8 cellular contexts compared by ENCODE assay signal in the genomic region with DNA sequence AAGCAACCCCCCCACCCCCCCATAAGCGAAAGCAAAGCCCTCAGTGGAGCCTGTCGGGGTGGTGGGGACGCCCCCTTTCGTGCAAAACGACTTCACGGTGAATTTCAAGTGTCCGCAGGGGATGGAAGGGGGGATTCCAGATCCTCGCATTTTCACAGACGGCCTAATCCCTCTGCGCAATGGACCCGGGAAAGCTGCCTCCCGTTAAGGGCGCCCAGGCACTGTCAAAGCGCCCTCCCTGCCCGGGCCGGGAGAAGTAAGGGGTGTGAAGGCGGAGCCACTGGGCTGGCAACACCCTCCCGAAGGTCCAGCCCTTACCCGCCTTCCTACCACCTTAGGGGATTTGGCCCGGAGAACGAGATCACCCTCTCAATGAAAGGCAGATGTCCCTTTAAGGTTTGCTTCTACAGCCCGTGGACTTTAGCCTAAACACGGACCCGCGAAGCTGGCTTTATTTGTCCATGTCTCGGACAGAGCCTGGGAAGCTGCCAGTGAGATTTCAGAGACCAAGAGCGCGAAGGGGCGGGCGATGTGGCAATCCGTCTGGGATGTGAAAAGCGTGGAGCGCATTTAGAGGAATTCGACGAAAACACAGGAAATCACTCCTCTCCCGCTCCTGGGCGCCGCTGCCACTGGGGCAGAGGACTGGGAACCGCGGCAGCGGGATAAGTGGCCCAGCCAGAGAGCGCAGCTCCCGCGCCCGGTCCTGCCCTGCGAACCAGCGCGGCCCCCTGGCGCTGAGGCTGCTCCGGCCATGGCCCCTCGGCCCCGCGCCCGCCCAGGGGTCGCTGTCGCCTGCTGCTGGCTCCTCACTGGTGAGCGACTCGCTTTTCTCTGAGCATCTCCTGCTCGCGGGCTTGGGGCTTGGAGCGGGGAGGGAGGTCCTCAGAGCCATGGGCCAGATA. TPM values are rescaled to one million over a fixed set of nuclear protein-coding genes. Genes with fewer than 3 reads are reported as not detected.
A peak's percentile ranks its signal among the peaks of the same experiment; 100 is the strongest.
DNase-seq lines count a peak whose midpoint lies in the region; ATAC-seq and TF ChIP-seq lines count a peak whose summit lies in the region.

A gene (plus strand): TSS at position 317 of the 905 bp plus-strand sequence. CDS start 438 bp downstream, at position 755.
A gene with protein sequence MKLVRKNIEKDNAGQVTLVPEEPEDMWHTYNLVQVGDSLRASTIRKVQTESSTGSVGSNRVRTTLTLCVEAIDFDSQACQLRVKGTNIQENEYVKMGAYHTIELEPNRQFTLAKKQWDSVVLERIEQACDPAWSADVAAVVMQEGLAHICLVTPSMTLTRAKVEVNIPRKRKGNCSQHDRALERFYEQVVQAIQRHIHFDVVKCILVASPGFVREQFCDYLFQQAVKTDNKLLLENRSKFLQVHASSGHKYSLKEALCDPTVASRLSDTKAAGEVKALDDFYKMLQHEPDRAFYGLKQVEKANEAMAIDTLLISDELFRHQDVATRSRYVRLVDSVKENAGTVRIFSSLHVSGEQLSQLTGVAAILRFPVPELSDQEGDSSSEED (plus strand): TSS at position 317 of the 905 bp plus-strand sequence. CDS start 12,479 bp downstream, outside the sequence.

- H3K36me3 ChIP-seq in BJ (ENCODE audit: control insufficient read depth, insufficient read depth, low read length) (no peaks in the 10 kb centered on the region), tibial nerve (no peaks in the 10 kb centered on the region)

- H3K4me3 Mint-ChIP-seq in neural crest cell: peak within 1 kb of the TSS; percentile 89

- H3K4me1 Mint-ChIP-seq in neural crest cell: peaks cover 18% of the 10 kb centered on the region

- TF ChIP-seq POLR2A in tibial nerve (IDR thresholded peaks at IDR 0.05): peak; percentile 21 to 47

- H3K9me3 ChIP-seq in tibial nerve: no peaks in the 10 kb centered on the region

- no peaks in the 10 kb centered on the region for H3K36me3 Mint-ChIP-seq in neural crest cell (ENCODE audit: low read depth)

- peak; percentile 26; the same call in 1 of the 2 replicates for TF ChIP-seq CTCF in BJ (IDR thresholded peaks at IDR 0.05; ENCODE audit: insufficient read depth, low read depth, low read length)
- peak; percentile 42 for TF ChIP-seq CTCF in foreskin keratinocyte (conservative IDR thresholded peaks at IDR 0.05)
- peak; percentile 49 for TF ChIP-seq CTCF in neural crest cell (conservative IDR thresholded peaks at IDR 0.05)
- TF ChIP-seq CTCF in tibial nerve (IDR thresholded peaks at IDR 0.05): peak in 3 of 5 experiments; percentile 44 to 45 (median 44)

- H3K27ac Mint-ChIP-seq in neural crest cell (ENCODE audit: unreplicated experiment): peak within 1 kb of the TSS; percentile 43

- ATAC-seq in GM18909 (IDR thresholded peaks at IDR 0.05; ENCODE audit: poor library complexity, unreplicated experiment): peak; percentile 86
- ATAC-seq in HG03108 (IDR thresholded peaks at IDR 0.05; ENCODE audit: unreplicated experiment): peak; percentile 74
- peak; percentile 91 for ATAC-seq in foreskin keratinocyte

- WGBS in tibial nerve, 2 donors: 0% methylated on average over 32 to 48 of the region's 61 CpGs

- peaks cover 37% of the 10 kb centered on the region for H3K27me3 Mint-ChIP-seq in neural crest cell (ENCODE audit: low read depth)

- CTCF ChIA-PET in BJ (lab: Yijun Ruan, JAX): interaction anchor here (0.7 to 1.6 kb wide), 15 partner anchors 9 to 311 kb away, joined by 3 to 13 read pairs (median 4); no protein-coding TSS in a partner anchor

- DNase-seq in BJ (ENCODE audit: low read depth) (no peak), OCI-M1 (lab: John Stamatoyannopoulos, UW) (peak; percentile 61), foreskin keratinocyte (peak in 1 of 2 donors; percentile 72), neural crest cell (ENCODE audit: low read depth, low spot score) (peak; percentile 63), tibial nerve (ENCODE audit: low spot score in 2 of 2) (peak; percentile 49 to 76)
- DNase-seq in activated gamma-delta T cell treated with anti-CD3 and anti-CD28 coated beads, Interleukin-2, amount 50 U/mL, for 16 hours (ENCODE audit: low read depth): peak; percentile 34

- no peaks in the 10 kb centered on the region for H3K27me3 ChIP-seq in BJ (ENCODE audit: control insufficient read depth, insufficient read depth, low read length)
- no peaks in the 10 kb centered on the region for H3K27me3 ChIP-seq in foreskin keratinocyte
- H3K27me3 ChIP-seq in tibial nerve: no peaks in the 10 kb centered on the region

- POLR2A ChIA-PET in BJ (lab: Charles Lee): interaction anchor here (0.6 kb wide), 1 partner anchor 132 kb away, joined by 3 read pairs; no protein-coding TSS in a partner anchor

- TF ChIP-seq EP300 in tibial nerve (IDR thresholded peaks at IDR 0.05): peak in 1 of 2 donors; percentile 81

- H3K4me3 ChIP-seq in BJ (ENCODE audit: low read depth, low read length) (peak within 1 kb of the TSS; percentile 57), tibial nerve (peak within 1 kb of the TSS; percentile 68 to 77 (median 73))

- H3K27ac ChIP-seq in foreskin keratinocyte: peak within 1 kb of the TSS; percentile 76
- H3K27ac ChIP-seq in tibial nerve: peak within 1 kb of the TSS; percentile 75 to 94 (median 88)

- no peaks in the 10 kb centered on the region for H3K9me3 Mint-ChIP-seq in neural crest cell

- H3K4me1 ChIP-seq in foreskin keratinocyte (peaks cover 9% of the 10 kb centered on the region), tibial nerve (peaks cover 0 to 44% (median 6%) of the 10 kb centered on the region in 4 donors)

RNA-seq across cellular contexts. Expression of the first gene that starts in this region (rescaled TPM):
- 35.2 and 53.0 TPM in 2 replicates for polyA plus RNA-seq in BJ (2011; rRNA removed)
- polyA minus RNA-seq in BJ (2011; rRNA and poly(A)+ RNA removed): 46.4 and 47.1 TPM in 2 replicates
- total RNA-seq in foreskin keratinocyte: 2.5 and 7.6 TPM in 2 replicates
- polyA plus RNA-seq in foreskin keratinocyte: 0.36 and 0.84 TPM in 2 replicates
- 2.2 and 3.0 TPM in 2 replicates for total RNA-seq in neural crest cell
- 10 to 100 TPM; 26.8 to 62.5 (median 27.7) TPM for total RNA-seq in tibial nerve

RNA-seq across cellular contexts. Expression of the second gene that starts in this region (rescaled TPM):
- polyA plus RNA-seq in BJ (2011; rRNA removed): 26.7 and 29.6 TPM in 2 replicates
- 25.5 and 36.0 TPM in 2 replicates for polyA minus RNA-seq in BJ (2011; rRNA and poly(A)+ RNA removed)
- total RNA-seq in foreskin keratinocyte: 16.2 and 17.1 TPM in 2 replicates
- 21.4 and 22.3 TPM in 2 replicates for polyA plus RNA-seq in foreskin keratinocyte
- 11.6 and 11.8 TPM in 2 replicates for total RNA-seq in neural crest cell
- total RNA-seq in tibial nerve: 10 to 100 TPM in 3 of 4 donors, 1 to 10 TPM in 1; 8.4 to 17.8 (median 16.6) TPM

Comparison
In these comparisons a context has a peak if more than half of its experiments do, and no peak if none do; other contexts are left out.
1. RNA of the first gene that starts in this region (polyA plus RNA-seq): 35.2 to 53.0 TPM in BJ; 0.36 to 0.84 TPM in foreskin keratinocyte; every median in the first group is over 10 times any median in the second.
2. Peak in every context shown above with its lines, with median percentiles within 50 percentile points of each other: CTCF ChIP-seq and ATAC-seq.